Comparison of ENCODE assay signal across 8 cellular contexts in genomic region chr6:116332096-116332495, GRCh38.
"Had no signal": no experiment of that assay in that cellular context is flagged by ENCODE, and none has a peak within 500 bp of the region (broad histone marks: within the 10 kb centered on the region; RNA-seq: fewer than 3 reads in every experiment).

No MANE protein-coding gene starts in this region.

- H3K4me3 ChIP-seq: GM23338, HAP-1 had no signal

- ATAC-seq: GM23338, HCT116 had no signal

- H3K4me2 ChIP-seq: GM23338 had no signal

- H2AFZ ChIP-seq: GM23338 had no signal

- H3K36me3 ChIP-seq: HAP-1 had no signal

- FAIRE-seq: H1 had no signal

- DNase-seq: H7, HFFc6, KG1 had no signal

- H3K27ac ChIP-seq: HL-60 had no signal
